23 cellular contexts compared by ENCODE assay signal in genomic region chr20:60586417-60587105, GRCh38.
DNase-seq lines count a peak whose midpoint lies in the region; ATAC-seq and TF ChIP-seq lines count a peak whose summit lies in the region.
"Had no signal": no experiment of that assay in that cellular context is flagged by ENCODE, and none has a peak within 500 bp of the region (broad histone marks: within the 10 kb centered on the region; RNA-seq: fewer than 3 reads in every experiment).

No MANE protein-coding gene starts in this region.

- H3K4me2 ChIP-seq in mesendoderm (ENCODE audit: low read length), result no peak overlapping the region

- H3K36me3 ChIP-seq in mesendoderm (ENCODE audit: control insufficient read depth, insufficient read depth, low read length) (no peaks in the 10 kb centered on the region), upper lobe of right lung (no peaks in the 10 kb centered on the region)
- H3K36me3 ChIP-seq: colonic mucosa, MG63 had no signal

- H3K27ac ChIP-seq in mesendoderm (ENCODE audit: low read depth, low read length) (no peak overlapping the region), upper lobe of right lung (no peak overlapping the region)
- H3K27ac ChIP-seq: body of pancreas, colonic mucosa had no signal

- WGBS in mesendoderm (ENCODE audit: extremely low coverage, insufficient coverage, low lambda C conversion rate), result no CpG with 5 or more reads among the region's 10 CpGs

- H3K4me1 Mint-ChIP-seq in brain, result peaks cover 62% of the 10 kb centered on the region
- H3K4me1 Mint-ChIP-seq: activated CD4-positive, alpha-beta memory T cell treated with anti-CD3 and anti-CD28 coated beads, Interleukin-2, amount 10 ng/mL, durations not matched to agents 7 days and 5 days; activated naive CD8-positive, alpha-beta T cell treated with anti-CD3 and anti-CD28 coated beads, Interleukin-2, amount 50 U/mL, for 24 hours had no signal

- H4K8ac ChIP-seq in mesendoderm (ENCODE audit: low read depth, low read length), result no peak overlapping the region

- intact Hi-C loops in upper lobe of right lung (cut with DNase I), result no loop called here

- no peak overlapping the region for H3K23ac ChIP-seq in mesendoderm (ENCODE audit: low read length)

- no peak overlapping the region for H3K4me3 Mint-ChIP-seq in brain
- H3K4me3 Mint-ChIP-seq: activated CD4-positive, alpha-beta memory T cell treated with anti-CD3 and anti-CD28 coated beads, Interleukin-2, amount 10 ng/mL, durations not matched to agents 7 days and 5 days; activated naive CD8-positive, alpha-beta T cell treated with anti-CD3 and anti-CD28 coated beads, Interleukin-2, amount 50 U/mL, for 24 hours; effector memory CD8-positive, alpha-beta T cell; nephron progenitor cell had no signal

- no peak for TF ChIP-seq CTCF in brain (conservative IDR thresholded peaks at IDR 0.05)
- TF ChIP-seq CTCF in upper lobe of right lung (IDR thresholded peaks at IDR 0.05), result no peak

- no peaks in the 10 kb centered on the region for H3K79me1 ChIP-seq in mesendoderm (ENCODE audit: low read length)

- H3K9ac ChIP-seq in mesendoderm (ENCODE audit: low read length), result no peak overlapping the region

- H3K27me3 ChIP-seq in mesendoderm (ENCODE audit: insufficient read depth, low read length, poor library complexity) (no peaks in the 10 kb centered on the region), upper lobe of right lung (no peaks in the 10 kb centered on the region)
- H3K27me3 ChIP-seq: body of pancreas, colonic mucosa had no signal

- peaks cover 4% of the 10 kb centered on the region for H3K27me3 Mint-ChIP-seq in brain
- H3K27me3 Mint-ChIP-seq: activated CD4-positive, alpha-beta memory T cell treated with anti-CD3 and anti-CD28 coated beads, Interleukin-2, amount 10 ng/mL, durations not matched to agents 7 days and 5 days; activated naive CD8-positive, alpha-beta T cell treated with anti-CD3 and anti-CD28 coated beads, Interleukin-2, amount 50 U/mL, for 24 hours had no signal

- H3K4me3 ChIP-seq in mesendoderm (ENCODE audit: low read length), result no peak overlapping the region
- H3K4me3 ChIP-seq in upper lobe of right lung, result no peak overlapping the region
- H3K4me3 ChIP-seq: body of pancreas, colonic mucosa, MG63 had no signal

- DNase-seq in ELF-1 (ENCODE audit: low read depth, low spot score), result peak; percentile 49
- DNase-seq in NCI-H2227 treated with DMSO at 0.1 percent for 48 hours (lab: John Stamatoyannopoulos, UW), result peak; percentile 12
- DNase-seq in mesendoderm, result peak; percentile 30
- no peak for DNase-seq in AG20443 (ENCODE audit: low spot score)
- no peak for DNase-seq in upper lobe of right lung
- DNase-seq: ACHN; activated CD4-positive, alpha-beta memory T cell treated with anti-CD3 and anti-CD28 coated beads, Interleukin-2, amount 10 ng/mL, durations not matched to agents 7 days and 5 days; activated effector memory CD4-positive, alpha-beta T cell treated with Interleukin-2 at 50 U/mL for 16 hours; activated naive CD8-positive, alpha-beta T cell treated with anti-CD3 and anti-CD28 coated beads, Interleukin-2, amount 50 U/mL, for 24 hours; body of pancreas; C1 segment of cervical spinal cord; colonic mucosa; effector memory CD8-positive, alpha-beta T cell; MG63; NCI-H187 treated with DMSO at 0.1 percent for 48 hours; NCI-H345; nephron progenitor cell; SW 1271 had no signal

- H3K4me1 ChIP-seq in mesendoderm (ENCODE audit: control insufficient read depth, low read depth, low read length) (peaks cover 2% of the 10 kb centered on the region), upper lobe of right lung (no peaks in the 10 kb centered on the region)
- H3K4me1 ChIP-seq: body of pancreas, colonic mucosa had no signal

- H2BK15ac ChIP-seq in mesendoderm (replicated peaks; ENCODE audit: low read depth), result no peak overlapping the region

- H3K18ac ChIP-seq in mesendoderm (ENCODE audit: low read length), result no peak overlapping the region

- H2BK120ac ChIP-seq in mesendoderm (ENCODE audit: low read depth, low read length), result no peak overlapping the region

- no peak overlapping the region for H3K4ac ChIP-seq in mesendoderm (ENCODE audit: low read depth, low read length)

- H4K5ac ChIP-seq in mesendoderm (ENCODE audit: low read length), result no peak overlapping the region

- peaks cover 0 to 10% (median 0%) of the 10 kb centered on the region in 5 experiments for H3K9me3 Mint-ChIP-seq in brain
- H3K9me3 Mint-ChIP-seq: activated CD4-positive, alpha-beta memory T cell treated with anti-CD3 and anti-CD28 coated beads, Interleukin-2, amount 10 ng/mL, durations not matched to agents 7 days and 5 days; activated naive CD8-positive, alpha-beta T cell treated with anti-CD3 and anti-CD28 coated beads, Interleukin-2, amount 50 U/mL, for 24 hours; effector memory CD8-positive, alpha-beta T cell; nephron progenitor cell had no signal

- no peaks in the 10 kb centered on the region for H3K9me3 ChIP-seq in upper lobe of right lung
- H3K9me3 ChIP-seq: body of pancreas, colonic mucosa, MG63 had no signal

- H3K36me3 Mint-ChIP-seq in brain, result no peaks in the 10 kb centered on the region

- no peak overlapping the region for H2AK5ac ChIP-seq in mesendoderm (ENCODE audit: low read length)

- no peak overlapping the region for H2BK5ac ChIP-seq in mesendoderm (ENCODE audit: low read length)

- peak overlapping the region in 4 of 5 experiments; percentile 57 to 70 (median 63) for H3K27ac Mint-ChIP-seq in brain
- H3K27ac Mint-ChIP-seq: activated CD4-positive, alpha-beta memory T cell treated with anti-CD3 and anti-CD28 coated beads, Interleukin-2, amount 10 ng/mL, durations not matched to agents 7 days and 5 days; activated naive CD8-positive, alpha-beta T cell treated with anti-CD3 and anti-CD28 coated beads, Interleukin-2, amount 50 U/mL, for 24 hours; effector memory CD8-positive, alpha-beta T cell; nephron progenitor cell had no signal

- H3K79me2 ChIP-seq in mesendoderm (ENCODE audit: control insufficient read depth, insufficient read depth, low read length), result no peaks in the 10 kb centered on the region

- no peak overlapping the region for H3K56ac ChIP-seq in mesendoderm (ENCODE audit: low read length)

- ATAC-seq in GM18909 (IDR thresholded peaks at IDR 0.05; ENCODE audit: poor library complexity, unreplicated experiment), result no peak
- no peak for ATAC-seq in upper lobe of right lung
- ATAC-seq in HG02571 (IDR thresholded peaks at IDR 0.05; ENCODE audit: unreplicated experiment), result no peak
- ATAC-seq: activated CD4-positive, CD25-positive, alpha-beta regulatory T cell treated with anti-CD3 and anti-CD28 coated beads, Interleukin-2, amount 50 U/mL, for 24 hours; activated naive CD8-positive, alpha-beta T cell treated with anti-CD3 and anti-CD28 coated beads, Interleukin-2, amount 50 U/mL, for 24 hours; body of pancreas; effector memory CD8-positive, alpha-beta T cell; left lobe of liver had no signal

Comparison
In these comparisons a context has a peak if more than half of its experiments do, and no peak if none do; other contexts are left out.
1. DNase-seq: peak in ELF-1 (single experiment), NCI-H2227 treated with DMSO at 0.1 percent for 48 hours (single experiment) and mesendoderm (single experiment); none in AG20443 (single experiment) and upper lobe of right lung (single experiment).